10 cellular contexts compared by ENCODE assay signal in the genomic region with DNA sequence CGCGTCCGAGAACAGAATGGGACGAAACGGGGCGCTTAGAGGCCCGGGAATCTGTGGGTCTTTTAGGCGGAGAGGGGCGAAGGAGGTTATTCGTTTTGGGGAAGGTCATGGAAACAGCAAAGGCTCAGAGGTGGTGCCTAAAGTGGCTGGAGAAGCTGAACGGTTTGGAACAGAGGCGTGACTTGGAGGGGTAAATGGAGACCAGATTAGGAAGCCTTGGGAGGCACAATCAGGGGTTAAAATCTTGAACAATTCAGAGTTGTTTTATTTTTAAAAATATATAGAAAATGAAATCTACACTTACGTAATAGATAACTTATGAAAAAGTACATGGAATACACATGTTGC. TPM values are rescaled to one million over a fixed set of nuclear protein-coding genes. Genes with fewer than 3 reads are reported as not detected.
DNase-seq lines count a peak whose midpoint lies in the region; ATAC-seq and TF ChIP-seq lines count a peak whose summit lies in the region.
"Had no signal": no experiment of that assay in that cellular context is flagged by ENCODE, and none has a peak within 500 bp of the region (broad histone marks: within the 10 kb centered on the region; RNA-seq: fewer than 3 reads in every experiment).

No MANE protein-coding gene starts in this region.

- TF ChIP-seq CTCF in BJ (IDR thresholded peaks at IDR 0.05; ENCODE audit: insufficient read depth, low read depth, low read length) (no peak), neutrophil (IDR thresholded peaks at IDR 0.05) (no peak)

- peaks cover 19 to 25% of the 10 kb centered on the region in 2 experiments for H3K4me1 ChIP-seq in neutrophil (ENCODE audit: control insufficient read depth in 1 of 2, insufficient read depth in 1 of 2, low read depth in 1 of 2, low read length in 1 of 2)

- peaks cover 44% of the 10 kb centered on the region for H3K27me3 Mint-ChIP-seq in T-helper 17 cell

- H3K4me3 ChIP-seq in BJ (ENCODE audit: low read depth, low read length) (peak overlapping the region; percentile 24; the same call in 1 of the 2 replicates), neutrophil (ENCODE audit: low read depth in 1 of 2, low read length in 1 of 2) (peak overlapping the region; percentile 53 to 60)

- H3K27ac Mint-ChIP-seq in T-helper 17 cell, result peak overlapping the region; percentile 29

- peaks cover 3% of the 10 kb centered on the region for H3K36me3 Mint-ChIP-seq in T-helper 17 cell (ENCODE audit: low read depth)

- no peak overlapping the region for H3K27ac ChIP-seq in neutrophil

- no peaks in the 10 kb centered on the region for H3K9me3 ChIP-seq in T-helper 17 cell (ENCODE audit: control insufficient read depth, low read length, poor library complexity, severe bottlenecking)
- no peaks in the 10 kb centered on the region for H3K9me3 ChIP-seq in neutrophil

- DNase-seq in BJ (ENCODE audit: low read depth), result no peak
- no peak for DNase-seq in T-helper 17 cell
- peak; percentile 8 for DNase-seq in fibroblast of peridontal ligament (ENCODE audit: extremely low read depth)
- no peak for DNase-seq in medulla oblongata (ENCODE audit: extremely low spot score)
- DNase-seq in activated CD4-positive, CD25-positive, alpha-beta regulatory T cell (lab: John Stamatoyannopoulos, UW), result no peak
- no peak for DNase-seq in NCI-H526 (lab: John Stamatoyannopoulos, UW)
- DNase-seq: GOT3, NCI-H2081 had no signal

- CTCF ChIA-PET in BJ (lab: Yijun Ruan, JAX), result interaction anchor here (0.6 to 6.5 kb wide), 3 partner anchors 12 to 758 kb away, joined by 3 to 32 read pairs (median 8); no protein-coding TSS in a partner anchor

- peak overlapping the region; percentile 91 for H3K4me3 Mint-ChIP-seq in T-helper 17 cell

- peaks cover 8% of the 10 kb centered on the region for H3K4me1 Mint-ChIP-seq in T-helper 17 cell

- H3K27me3 ChIP-seq in BJ (ENCODE audit: control insufficient read depth, insufficient read depth, low read length), result peaks cover 21% of the 10 kb centered on the region
- peaks cover 40% of the 10 kb centered on the region for H3K27me3 ChIP-seq in neutrophil

- H3K36me3 ChIP-seq in BJ (ENCODE audit: control insufficient read depth, insufficient read depth, low read length) (no peaks in the 10 kb centered on the region), neutrophil (no peaks in the 10 kb centered on the region)

- no peak for ATAC-seq in T-helper 17 cell
- no peak for ATAC-seq in GM21825 (IDR thresholded peaks at IDR 0.05; ENCODE audit: unreplicated experiment)

- POLR2A ChIA-PET in BJ (lab: Charles Lee), result no interaction called here

RNA-seq across cellular contexts. Expression of a gene that starts 0.2 kb away (rescaled TPM):
- not detected in 2 replicates for polyA plus RNA-seq in BJ (2011; rRNA removed)
- polyA minus RNA-seq in BJ (2011; rRNA and poly(A)+ RNA removed), result not detected in 2 replicates
- under 1 TPM in 1 of 2 donors, not detected in 1; 0.60 TPM for total RNA-seq in T-helper 17 cell

RNA-seq across cellular contexts. Expression of a gene that starts 14.7 kb away (rescaled TPM):
- polyA plus RNA-seq in BJ (2011; rRNA removed), result not detected in 2 replicates
- polyA minus RNA-seq in BJ (2011; rRNA and poly(A)+ RNA removed), result not detected in 2 replicates
- 1 to 10 TPM in 1 of 2 donors, under 1 TPM in 1; 0.72 to 9.7 TPM for total RNA-seq in T-helper 17 cell

RNA-seq across cellular contexts. Expression of a gene that starts 45.4 kb away (rescaled TPM):
- 6.6 and 7.1 TPM in 2 replicates for polyA plus RNA-seq in BJ (2011; rRNA removed)
- 1.2 and 3.2 TPM in 2 replicates for polyA minus RNA-seq in BJ (2011; rRNA and poly(A)+ RNA removed)
- total RNA-seq in T-helper 17 cell, result 100 to 1,000 TPM in 1 of 2 donors, 10 to 100 TPM in 1; 80.8 to 110 TPM
